ENCODE assay signal across 1 cellular context in genomic region chr6:40160826-40161225, GRCh38.
A peak's percentile ranks its signal among the peaks of the same experiment; 100 is the strongest.
TF ChIP-seq lines count a peak whose summit lies in the region.

No MANE protein-coding gene starts in this region.

TF ChIP-seq in GM12878, 131 proteins besides CTCF, POLR2A, EP300 and RAD21 (continued from another document):
- TF ChIP-seq PKNOX1 (IDR thresholded peaks at IDR 0.05): peak; percentile 63
